Comparison of ENCODE assay signal across 18 cellular contexts in the genomic region with DNA sequence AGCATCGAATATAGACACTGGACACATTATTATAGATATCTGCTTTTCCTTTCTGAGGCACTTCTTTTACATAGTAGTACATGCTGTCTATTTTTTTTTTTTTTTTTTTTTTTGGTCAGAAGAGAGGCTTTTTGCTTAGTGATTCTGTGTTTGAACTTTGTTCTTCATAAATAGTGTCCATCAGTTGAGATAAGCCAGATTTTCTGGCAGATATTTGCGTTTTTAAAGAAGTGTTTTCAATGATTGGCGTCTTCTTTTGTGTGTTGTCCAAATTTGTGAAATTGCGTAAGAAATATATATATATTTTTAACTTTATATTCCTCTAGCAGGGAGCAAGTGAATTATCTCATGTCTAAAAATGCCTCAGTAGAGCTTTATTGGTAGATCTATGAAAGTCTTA. TPM values are rescaled to one million over a fixed set of nuclear protein-coding genes. Genes with fewer than 3 reads are reported as not detected.
DNase-seq lines count a peak whose midpoint lies in the region; TF ChIP-seq lines count a peak whose summit lies in the region.
"Had no signal": no experiment of that assay in that cellular context is flagged by ENCODE, and none has a peak within 500 bp of the region (broad histone marks: within the 10 kb centered on the region; RNA-seq: fewer than 3 reads in every experiment).

No MANE protein-coding gene starts in this region.

- no peaks in the 10 kb centered on the region for H3K9me3 Mint-ChIP-seq in T-helper 2 cell treated with Interferon-gamma antibody and Interleukin-4, amounts not matched to agents 5 μg/mL and 100 μg/mL, for 36 hours
- H3K9me3 Mint-ChIP-seq in activated naive CD8-positive, alpha-beta T cell treated with anti-CD3 and anti-CD28 coated beads for 36 hours: peaks cover 2% of the 10 kb centered on the region
- H3K9me3 Mint-ChIP-seq in activated CD4-positive, alpha-beta T cell treated with anti-CD3 and anti-CD28 coated beads, Interleukin-2, amount 10 ng/mL, durations not matched to agents 24 days and 14 days: no peaks in the 10 kb centered on the region

- H2BK12ac ChIP-seq in mesenchymal stem cell (ENCODE audit: low read length in 2 of 2): no peak overlapping the region

- no peak for DNase-seq in T-helper 2 cell treated with Interferon-gamma antibody and Interleukin-4, amounts not matched to agents 5 μg/mL and 100 μg/mL, for 36 hours (ENCODE audit: low spot score)
- no peak for DNase-seq in T-helper 2 cell
- no peak for DNase-seq in activated naive CD8-positive, alpha-beta T cell treated with anti-CD3 and anti-CD28 coated beads for 36 hours
- no peak for DNase-seq in mesenchymal stem cell
- no peak for DNase-seq in RPMI8226
- no peak for DNase-seq in activated CD4-positive, alpha-beta T cell treated with anti-CD3 and anti-CD28 coated beads, Interleukin-2, amount 10 ng/mL, durations not matched to agents 24 days and 14 days
- DNase-seq in hippocampal formation (lab: John Stamatoyannopoulos, UW): no peak
- DNase-seq: AML-193, GDM1, GOT3, NCI-H1092 treated with DMSO at 0.1 percent for 48 hours, NCI-H2081, NCI-H2171 treated with DMSO at 0.1 percent for 48 hours, NCI-H446, NCI-H526 treated with DMSO at 0.1 percent for 48 hours had no signal

- H4K8ac ChIP-seq in mesenchymal stem cell (ENCODE audit: low read length): no peak overlapping the region

- H3K79me2 ChIP-seq in KMS-11 (ENCODE audit: insufficient read depth, low read depth): peaks cover 94% of the 10 kb centered on the region

- H3K27me3 ChIP-seq in KMS-11 (ENCODE audit: insufficient read depth, low read depth): no peaks in the 10 kb centered on the region
- no peaks in the 10 kb centered on the region for H3K27me3 ChIP-seq in mesenchymal stem cell (ENCODE audit: control insufficient read depth in 1 of 2, insufficient read depth in 1 of 2, low read length in 2 of 2)

- no peak overlapping the region for H3K4me3 ChIP-seq in KMS-11 (IDR thresholded peaks at IDR 0.05; ENCODE audit: insufficient read depth, low read depth, low read length)
- H3K4me3 ChIP-seq in mesenchymal stem cell (ENCODE audit: insufficient read depth in 1 of 2, low read depth in 1 of 2, low read length in 2 of 2): no peak overlapping the region

- H3K18ac ChIP-seq in mesenchymal stem cell (ENCODE audit: low read depth in 1 of 2, low read length in 2 of 2): no peak overlapping the region

- H3K14ac ChIP-seq in mesenchymal stem cell (ENCODE audit: low read length in 2 of 2): no peak overlapping the region

- no peak overlapping the region for H2BK120ac ChIP-seq in mesenchymal stem cell (ENCODE audit: low read depth, low read length)

- WGBS in mesenchymal stem cell: 83% methylated on average over 1 of the region's 4 CpGs

- H2BK15ac ChIP-seq in mesenchymal stem cell (ENCODE audit: low read depth, poor library complexity, severe bottlenecking): no peak overlapping the region

- H3K27me3 Mint-ChIP-seq in T-helper 2 cell treated with Interferon-gamma antibody and Interleukin-4, amounts not matched to agents 5 μg/mL and 100 μg/mL, for 36 hours (ENCODE audit: low read depth): no peaks in the 10 kb centered on the region
- H3K27me3 Mint-ChIP-seq in activated naive CD8-positive, alpha-beta T cell treated with anti-CD3 and anti-CD28 coated beads for 36 hours: no peaks in the 10 kb centered on the region
- no peaks in the 10 kb centered on the region for H3K27me3 Mint-ChIP-seq in activated CD4-positive, alpha-beta T cell treated with anti-CD3 and anti-CD28 coated beads, Interleukin-2, amount 10 ng/mL, durations not matched to agents 24 days and 14 days

- no peaks in the 10 kb centered on the region for H3K9me3 ChIP-seq in mesenchymal stem cell (ENCODE audit: control insufficient read depth, low read length)

- H4K91ac ChIP-seq in mesenchymal stem cell (ENCODE audit: low read length): no peak overlapping the region

- H2BK5ac ChIP-seq in mesenchymal stem cell (ENCODE audit: low read depth, low read length, poor library complexity, severe bottlenecking): no peak overlapping the region

- peaks cover 20% of the 10 kb centered on the region for H3K79me1 ChIP-seq in mesenchymal stem cell (replicated peaks; ENCODE audit: low read length, poor library complexity, severe bottlenecking)

- H3K9ac ChIP-seq in KMS-11: no peak overlapping the region
- H3K9ac ChIP-seq in mesenchymal stem cell (ENCODE audit: low read length): peak overlapping the region; percentile 20

- H3K27ac Mint-ChIP-seq in T-helper 2 cell treated with Interferon-gamma antibody and Interleukin-4, amounts not matched to agents 5 μg/mL and 100 μg/mL, for 36 hours: no peak overlapping the region
- peak overlapping the region; percentile 48 for H3K27ac Mint-ChIP-seq in activated naive CD8-positive, alpha-beta T cell treated with anti-CD3 and anti-CD28 coated beads for 36 hours
- H3K27ac Mint-ChIP-seq in activated CD4-positive, alpha-beta T cell treated with anti-CD3 and anti-CD28 coated beads, Interleukin-2, amount 10 ng/mL, durations not matched to agents 24 days and 14 days: no peak overlapping the region

- H3K4me1 Mint-ChIP-seq in T-helper 2 cell treated with Interferon-gamma antibody and Interleukin-4, amounts not matched to agents 5 μg/mL and 100 μg/mL, for 36 hours (ENCODE audit: low read depth): peaks cover 64% of the 10 kb centered on the region
- peaks cover 72% of the 10 kb centered on the region for H3K4me1 Mint-ChIP-seq in activated naive CD8-positive, alpha-beta T cell treated with anti-CD3 and anti-CD28 coated beads for 36 hours
- peaks cover 48% of the 10 kb centered on the region for H3K4me1 Mint-ChIP-seq in activated CD4-positive, alpha-beta T cell treated with anti-CD3 and anti-CD28 coated beads, Interleukin-2, amount 10 ng/mL, durations not matched to agents 24 days and 14 days

- no peak overlapping the region for H2AK5ac ChIP-seq in mesenchymal stem cell (ENCODE audit: low read length, severe bottlenecking)

- no peak for TF ChIP-seq CTCF in KMS-11 (conservative IDR thresholded peaks at IDR 0.05; ENCODE audit: low read depth, low read length)

- H3K4me1 ChIP-seq in KMS-11 (ENCODE audit: low read depth, poor library complexity, severe bottlenecking) (peaks cover 41% of the 10 kb centered on the region), mesenchymal stem cell (ENCODE audit: control insufficient read depth, insufficient read depth, low read depth, low read length) (no peaks in the 10 kb centered on the region)

- H3K27ac ChIP-seq in KMS-11 (no peak overlapping the region), mesenchymal stem cell (ENCODE audit: low read length, poor library complexity, severe bottlenecking) (no peak overlapping the region)
- H3K27ac ChIP-seq: 22Rv1, C4-2B had no signal

- H3K4ac ChIP-seq in mesenchymal stem cell (ENCODE audit: low read depth in 1 of 2, low read length in 2 of 2): no peak overlapping the region

- H3K4me2 ChIP-seq in KMS-11 (peak overlapping the region; percentile 18; the same call in 1 of the 2 replicates), mesenchymal stem cell (ENCODE audit: low read length, poor library complexity, severe bottlenecking) (no peak overlapping the region)

- peak overlapping the region; percentile 24 for H3K4me3 Mint-ChIP-seq in T-helper 2 cell treated with Interferon-gamma antibody and Interleukin-4, amounts not matched to agents 5 μg/mL and 100 μg/mL, for 36 hours
- no peak overlapping the region for H3K4me3 Mint-ChIP-seq in activated naive CD8-positive, alpha-beta T cell treated with anti-CD3 and anti-CD28 coated beads for 36 hours
- H3K4me3 Mint-ChIP-seq in activated CD4-positive, alpha-beta T cell treated with anti-CD3 and anti-CD28 coated beads, Interleukin-2, amount 10 ng/mL, durations not matched to agents 24 days and 14 days: no peak overlapping the region

- no peaks in the 10 kb centered on the region for H4K20me1 ChIP-seq in KMS-11 (ENCODE audit: insufficient read depth)

- no peak overlapping the region for H3K23ac ChIP-seq in mesenchymal stem cell (ENCODE audit: low read length in 2 of 2)

- H2AFZ ChIP-seq in KMS-11 (ENCODE audit: low read depth) (no peak overlapping the region), mesenchymal stem cell (ENCODE audit: low read depth, low read length) (no peak overlapping the region)

- intact Hi-C loops in activated CD4-positive, alpha-beta T cell treated with anti-CD3 and anti-CD28 coated beads, Interleukin-2, amount 10 ng/mL, durations not matched to agents 24 days and 14 days (cut with micrococcal nuclease): loop anchor here (1.0 kb wide), 2 partner anchors 17 to 73 kb away; no protein-coding TSS in a partner anchor

- H3K36me3 Mint-ChIP-seq in T-helper 2 cell treated with Interferon-gamma antibody and Interleukin-4, amounts not matched to agents 5 μg/mL and 100 μg/mL, for 36 hours (ENCODE audit: low read depth): peaks cover 6% of the 10 kb centered on the region
- H3K36me3 Mint-ChIP-seq in activated naive CD8-positive, alpha-beta T cell treated with anti-CD3 and anti-CD28 coated beads for 36 hours: peaks cover 12% of the 10 kb centered on the region
- H3K36me3 Mint-ChIP-seq in activated CD4-positive, alpha-beta T cell treated with anti-CD3 and anti-CD28 coated beads, Interleukin-2, amount 10 ng/mL, durations not matched to agents 24 days and 14 days (ENCODE audit: low read depth): no peaks in the 10 kb centered on the region

- H3K36me3 ChIP-seq in KMS-11 (ENCODE audit: insufficient read depth) (no peaks in the 10 kb centered on the region), mesenchymal stem cell (ENCODE audit: control insufficient read depth in 1 of 2, insufficient read depth in 2 of 2, low read depth in 1 of 2, low read length in 2 of 2) (no peaks in the 10 kb centered on the region)

RNA-seq across cellular contexts. Expression of a gene that starts 28.3 kb away (rescaled TPM):
- 10 to 100 TPM; 56.1 to 57.4 TPM for total RNA-seq in activated naive CD8-positive, alpha-beta T cell treated with anti-CD3 and anti-CD28 coated beads for 36 hours
- polyA plus RNA-seq in mesenchymal stem cell (2013, experiment 1 of 2): 22.7 TPM
- 25.2 TPM for polyA plus RNA-seq in mesenchymal stem cell (2013, experiment 2 of 2)
- 61.4 and 69.2 TPM in 2 replicates for total RNA-seq in activated CD4-positive, alpha-beta T cell treated with anti-CD3 and anti-CD28 coated beads, Interleukin-2, amount 10 ng/mL, durations not matched to agents 24 days and 14 days
